In the genomic region with DNA sequence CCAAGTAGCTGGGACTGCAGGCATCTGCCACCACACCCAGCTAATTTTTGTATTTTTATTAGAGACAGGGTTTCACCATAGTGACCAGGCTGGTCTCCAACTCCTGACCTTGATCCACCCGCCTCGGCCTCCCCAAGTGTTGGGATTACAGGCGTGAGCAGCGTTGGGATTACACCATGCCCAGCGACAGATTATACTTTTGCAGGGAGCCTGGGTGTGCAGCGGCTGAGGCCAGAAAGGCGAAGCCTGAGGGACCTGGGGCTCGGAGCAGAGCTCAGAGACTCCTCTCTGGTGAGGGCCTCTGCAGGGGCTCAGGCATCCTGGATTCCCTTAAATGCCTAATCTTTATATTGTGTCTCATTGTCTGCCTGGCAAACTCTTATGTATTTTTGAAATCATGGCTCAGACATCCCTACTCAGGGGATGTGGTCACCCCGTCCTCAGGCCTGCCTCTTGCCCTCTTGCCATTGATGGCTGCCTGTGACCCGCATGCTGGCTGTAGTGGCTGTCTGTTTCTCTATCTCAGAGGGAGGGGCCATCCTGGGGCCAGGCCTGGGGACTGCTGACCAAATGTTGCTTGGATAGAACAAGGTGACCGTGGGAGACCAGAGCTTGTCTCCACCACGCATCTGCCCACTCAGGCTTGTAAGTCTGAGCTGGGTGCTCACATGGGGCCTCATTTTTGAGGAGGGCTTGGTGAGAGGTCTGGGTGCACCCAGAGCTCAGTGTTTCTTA, we compare ENCODE assay signal across 18 cellular contexts.
"Had no signal": no experiment of that assay in that cellular context is flagged by ENCODE, and none has a peak within 500 bp of the region (broad histone marks: within the 10 kb centered on the region; RNA-seq: fewer than 3 reads in every experiment).

No MANE protein-coding gene starts in this region.

- H3K79me2 ChIP-seq: hepatocyte had no signal

- H3K4me3 ChIP-seq: hepatocyte, left ventricle myocardium inferior, thyroid gland had no signal

- H2AFZ ChIP-seq: hepatocyte had no signal

- FAIRE-seq: endothelial cell of umbilical vein, frontal cortex had no signal

- H3K36me3 ChIP-seq: thyroid gland had no signal

- H3K27me3 ChIP-seq: hepatocyte, thyroid gland had no signal

- H3K27ac ChIP-seq: hepatocyte, left ventricle myocardium inferior had no signal

- DNase-seq: activated B cell treated with CpG ODN at 0.5 μM for 24 hours; activated CD4-positive, alpha-beta memory T cell treated with anti-CD3 and anti-CD28 coated beads for 36 hours; activated CD4-positive, alpha-beta T cell treated with anti-CD3 and anti-CD28 coated beads for 4 hours; activated T-cell treated with anti-CD3 and anti-CD28 coated beads, Interleukin-2, amount 50 U/mL, for 48 hours; effector memory CD4-positive, alpha-beta T cell; glutamatergic neuron; immature natural killer cell; left ventricle myocardium inferior; midbrain; nephron progenitor cell; stimulated activated CD4-positive, alpha-beta T cell treated with anti-CD3 and anti-CD28 coated beads, Interleukin-4, amount 100 ng/mL, for 1 hour; stimulated activated naive CD4-positive, alpha-beta T cell; T1000; thyroid gland had no signal

- H3K9me3 ChIP-seq: left ventricle myocardium inferior, thyroid gland had no signal

- ATAC-seq: esophagus mucosa had no signal

- H3K4me2 ChIP-seq: hepatocyte had no signal
